ENCODE assay signal across 8 cellular contexts in the genomic region with DNA sequence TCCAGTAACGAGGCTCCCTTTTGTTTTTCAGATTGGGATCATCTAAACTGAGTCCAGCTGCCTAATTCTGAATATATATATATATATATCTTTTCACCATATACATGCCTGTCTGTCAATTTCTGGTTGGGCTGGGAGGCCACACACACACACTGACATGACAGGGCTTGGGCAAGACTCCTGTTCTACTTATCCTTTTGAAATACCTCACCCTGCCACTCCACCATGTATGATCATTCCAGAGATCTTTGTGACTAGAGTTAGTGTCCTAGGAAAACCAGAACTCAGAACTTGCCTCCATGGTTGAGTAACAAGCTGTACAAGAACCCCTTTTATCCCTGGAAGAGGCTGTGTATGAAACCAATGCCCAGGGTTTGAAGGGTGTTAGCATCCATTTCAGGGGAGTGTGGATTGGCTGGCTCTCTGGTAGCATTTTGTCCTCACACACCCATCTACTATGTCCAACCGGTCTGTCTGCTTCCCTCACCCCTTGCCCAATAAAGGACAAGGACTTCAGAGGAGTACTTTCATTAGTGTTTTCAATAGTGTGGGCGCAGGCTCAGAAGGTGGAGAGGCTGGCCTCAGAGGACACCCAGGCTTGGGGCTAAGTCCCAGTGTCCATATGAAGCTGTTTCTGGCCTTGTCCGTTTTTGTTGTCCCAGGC. TPM values are rescaled to one million over a fixed set of nuclear protein-coding genes. Genes with fewer than 3 reads are reported as not detected.
DNase-seq lines count a peak whose midpoint lies in the region; ATAC-seq and TF ChIP-seq lines count a peak whose summit lies in the region.
"Not testable (repeated sequence)": the region's sequence is repeated elsewhere in the genome, so short reads cannot be mapped to it uniquely, and the experiment has no call there.

No MANE protein-coding gene starts in this region.

- not testable (repeated sequence) for DNase-seq in CD4-positive, CD25-positive, alpha-beta regulatory T cell; HFFc6; activated CD4-positive, alpha-beta T cell treated with anti-CD3 and anti-CD28 coated beads, Interleukin-2, amount 10 ng/mL, durations not matched to agents 24 days and 14 days; activated naive CD8-positive, alpha-beta T cell treated with anti-CD3 and anti-CD28 coated beads, Interleukin-2, amount 50 U/mL, for 24 hours; epithelial cell of prostate (ENCODE audit: low read depth, low spot score); naive thymus-derived CD4-positive, alpha-beta T cell

- peaks cover 14% of the 10 kb centered on the region for H3K27me3 Mint-ChIP-seq in CD4-positive, CD25-positive, alpha-beta regulatory T cell
- H3K27me3 Mint-ChIP-seq in HFFc6 (ENCODE audit: insufficient read depth), result peaks cover 29% of the 10 kb centered on the region
- H3K27me3 Mint-ChIP-seq in activated CD4-positive, alpha-beta T cell treated with anti-CD3 and anti-CD28 coated beads, Interleukin-2, amount 10 ng/mL, durations not matched to agents 24 days and 14 days; activated naive CD8-positive, alpha-beta T cell treated with anti-CD3 and anti-CD28 coated beads, Interleukin-2, amount 50 U/mL, for 24 hours; naive thymus-derived CD4-positive, alpha-beta T cell; stimulated activated naive CD8-positive, alpha-beta T cell treated with anti-CD3 and anti-CD28 coated beads, Interleukin-15, Interleukin-2, amounts not matched to agents 100 ng/mL and 50 ng/mL, for 24 hours: not testable (repeated sequence)

- peaks cover 67% of the 10 kb centered on the region for H3K79me2 ChIP-seq in OCI-LY3 (ENCODE audit: low read length)

- peak overlapping the region; percentile 71 to 76 (median 75) for H3K27ac Mint-ChIP-seq in CD4-positive, CD25-positive, alpha-beta regulatory T cell
- peak overlapping the region; percentile 96 for H3K27ac Mint-ChIP-seq in HFFc6
- H3K27ac Mint-ChIP-seq in activated CD4-positive, alpha-beta T cell treated with anti-CD3 and anti-CD28 coated beads, Interleukin-2, amount 10 ng/mL, durations not matched to agents 24 days and 14 days, result peak overlapping the region; percentile 93
- H3K27ac Mint-ChIP-seq in activated naive CD8-positive, alpha-beta T cell treated with anti-CD3 and anti-CD28 coated beads, Interleukin-2, amount 50 U/mL, for 24 hours, result peak overlapping the region; percentile 100
- peak overlapping the region in 7 of 9 donors; percentile 23 to 88 (median 69) for H3K27ac Mint-ChIP-seq in naive thymus-derived CD4-positive, alpha-beta T cell
- peak overlapping the region; percentile 92 for H3K27ac Mint-ChIP-seq in stimulated activated naive CD8-positive, alpha-beta T cell treated with anti-CD3 and anti-CD28 coated beads, Interleukin-15, Interleukin-2, amounts not matched to agents 100 ng/mL and 50 ng/mL, for 24 hours

- not testable (repeated sequence) for TF ChIP-seq CTCF in HFFc6 (IDR thresholded peaks at IDR 0.05); OCI-LY3 (IDR thresholded peaks at IDR 0.05; ENCODE audit: low read depth, low read length)

- H3K4me2 ChIP-seq in OCI-LY3 (ENCODE audit: low read length), result peak overlapping the region; percentile 99

- H3K4me1 ChIP-seq in CD4-positive, CD25-positive, alpha-beta regulatory T cell (ENCODE audit: control insufficient read depth, insufficient read depth, low read length, poor library complexity, severe bottlenecking), result peaks cover 61% of the 10 kb centered on the region
- peaks cover 49% of the 10 kb centered on the region for H3K4me1 ChIP-seq in OCI-LY3 (ENCODE audit: low read length)
- H3K4me1 ChIP-seq in naive thymus-derived CD4-positive, alpha-beta T cell (ENCODE audit: control insufficient read depth in 2 of 2, insufficient read depth in 2 of 2, low read length in 2 of 2), result peaks cover 36 to 50% of the 10 kb centered on the region in 2 donors

- H3K9me3 ChIP-seq in CD4-positive, CD25-positive, alpha-beta regulatory T cell (ENCODE audit: control insufficient read depth in 2 of 2, low read length in 2 of 2); OCI-LY3 (ENCODE audit: insufficient read depth, low read length); naive thymus-derived CD4-positive, alpha-beta T cell (ENCODE audit: control insufficient read depth in 2 of 3, low read length in 3 of 3): not testable (repeated sequence)

- peaks cover 44% of the 10 kb centered on the region for H3K36me3 Mint-ChIP-seq in CD4-positive, CD25-positive, alpha-beta regulatory T cell
- H3K36me3 Mint-ChIP-seq in HFFc6 (ENCODE audit: low read depth), result peaks cover 34% of the 10 kb centered on the region
- H3K36me3 Mint-ChIP-seq in activated CD4-positive, alpha-beta T cell treated with anti-CD3 and anti-CD28 coated beads, Interleukin-2, amount 10 ng/mL, durations not matched to agents 24 days and 14 days (ENCODE audit: low read depth), result peaks cover 64% of the 10 kb centered on the region
- H3K36me3 Mint-ChIP-seq in activated naive CD8-positive, alpha-beta T cell treated with anti-CD3 and anti-CD28 coated beads, Interleukin-2, amount 50 U/mL, for 24 hours (ENCODE audit: low read depth), result peaks cover 56% of the 10 kb centered on the region
- peaks cover 4 to 42% (median 23%) of the 10 kb centered on the region in 5 donors for H3K36me3 Mint-ChIP-seq in naive thymus-derived CD4-positive, alpha-beta T cell
- peaks cover 59% of the 10 kb centered on the region for H3K36me3 Mint-ChIP-seq in stimulated activated naive CD8-positive, alpha-beta T cell treated with anti-CD3 and anti-CD28 coated beads, Interleukin-15, Interleukin-2, amounts not matched to agents 100 ng/mL and 50 ng/mL, for 24 hours (ENCODE audit: low read depth)

- H3K4me1 Mint-ChIP-seq in CD4-positive, CD25-positive, alpha-beta regulatory T cell, result peaks cover 12 to 83% (median 41%) of the 10 kb centered on the region in 4 donors
- H3K4me1 Mint-ChIP-seq in HFFc6 (ENCODE audit: low read depth), result peaks cover 70% of the 10 kb centered on the region
- peaks cover 64% of the 10 kb centered on the region for H3K4me1 Mint-ChIP-seq in activated CD4-positive, alpha-beta T cell treated with anti-CD3 and anti-CD28 coated beads, Interleukin-2, amount 10 ng/mL, durations not matched to agents 24 days and 14 days
- peaks cover 67% of the 10 kb centered on the region for H3K4me1 Mint-ChIP-seq in activated naive CD8-positive, alpha-beta T cell treated with anti-CD3 and anti-CD28 coated beads, Interleukin-2, amount 50 U/mL, for 24 hours
- peaks cover 21 to 76% (median 72%) of the 10 kb centered on the region in 7 donors for H3K4me1 Mint-ChIP-seq in naive thymus-derived CD4-positive, alpha-beta T cell
- peaks cover 76% of the 10 kb centered on the region for H3K4me1 Mint-ChIP-seq in stimulated activated naive CD8-positive, alpha-beta T cell treated with anti-CD3 and anti-CD28 coated beads, Interleukin-15, Interleukin-2, amounts not matched to agents 100 ng/mL and 50 ng/mL, for 24 hours (ENCODE audit: low read depth)

- peak overlapping the region; percentile 82 to 99 (median 92) for H3K4me3 Mint-ChIP-seq in CD4-positive, CD25-positive, alpha-beta regulatory T cell
- H3K4me3 Mint-ChIP-seq in HFFc6, result peak overlapping the region; percentile 95
- H3K4me3 Mint-ChIP-seq in activated CD4-positive, alpha-beta T cell treated with anti-CD3 and anti-CD28 coated beads, Interleukin-2, amount 10 ng/mL, durations not matched to agents 24 days and 14 days, result peak overlapping the region; percentile 98
- H3K4me3 Mint-ChIP-seq in activated naive CD8-positive, alpha-beta T cell treated with anti-CD3 and anti-CD28 coated beads, Interleukin-2, amount 50 U/mL, for 24 hours, result peak overlapping the region; percentile 99
- H3K4me3 Mint-ChIP-seq in naive thymus-derived CD4-positive, alpha-beta T cell, result peak overlapping the region in 9 of 10 donors; percentile 37 to 96 (median 80)
- H3K4me3 Mint-ChIP-seq in stimulated activated naive CD8-positive, alpha-beta T cell treated with anti-CD3 and anti-CD28 coated beads, Interleukin-15, Interleukin-2, amounts not matched to agents 100 ng/mL and 50 ng/mL, for 24 hours, result peak overlapping the region; percentile 99

- not testable (repeated sequence) for H3K9me3 Mint-ChIP-seq in CD4-positive, CD25-positive, alpha-beta regulatory T cell; HFFc6; activated CD4-positive, alpha-beta T cell treated with anti-CD3 and anti-CD28 coated beads, Interleukin-2, amount 10 ng/mL, durations not matched to agents 24 days and 14 days; activated naive CD8-positive, alpha-beta T cell treated with anti-CD3 and anti-CD28 coated beads, Interleukin-2, amount 50 U/mL, for 24 hours; naive thymus-derived CD4-positive, alpha-beta T cell; stimulated activated naive CD8-positive, alpha-beta T cell treated with anti-CD3 and anti-CD28 coated beads, Interleukin-15, Interleukin-2, amounts not matched to agents 100 ng/mL and 50 ng/mL, for 24 hours

- not testable (repeated sequence) for ATAC-seq in CD4-positive, CD25-positive, alpha-beta regulatory T cell (ENCODE audit: low read depth in 2 of 2); activated naive CD8-positive, alpha-beta T cell treated with anti-CD3 and anti-CD28 coated beads, Interleukin-2, amount 50 U/mL, for 24 hours; naive thymus-derived CD4-positive, alpha-beta T cell

- H3K9ac ChIP-seq in OCI-LY3 (ENCODE audit: low read length), result peak overlapping the region; percentile 100

- not testable (repeated sequence) for H3K27ac ChIP-seq in CD4-positive, CD25-positive, alpha-beta regulatory T cell (ENCODE audit: insufficient read depth, low read length, poor library complexity, severe bottlenecking); naive thymus-derived CD4-positive, alpha-beta T cell (ENCODE audit: low read depth, low read length)
- H3K27ac ChIP-seq in OCI-LY3 (ENCODE audit: low read length), result peak overlapping the region; percentile 100
- H3K27ac ChIP-seq in epithelial cell of prostate, result peak overlapping the region; percentile 99

- CTCF ChIA-PET in naive thymus-derived CD4-positive, alpha-beta T cell (lab: Charles Lee), result interaction anchor here (10.6 kb wide), 1 partner anchor 24 kb away, joined by 331 read pairs; a partner anchor contains a TSS

- H3K27me3 ChIP-seq in CD4-positive, CD25-positive, alpha-beta regulatory T cell (ENCODE audit: control insufficient read depth, insufficient read depth, low read length); OCI-LY3 (ENCODE audit: low read depth, low read length); naive thymus-derived CD4-positive, alpha-beta T cell (ENCODE audit: control insufficient read depth in 2 of 2, insufficient read depth in 2 of 2, low read length in 2 of 2): not testable (repeated sequence)

- peaks cover 32% of the 10 kb centered on the region for H4K20me1 ChIP-seq in OCI-LY3 (ENCODE audit: insufficient read depth, low read length)

- not testable (repeated sequence) for H3K4me3 ChIP-seq in CD4-positive, CD25-positive, alpha-beta regulatory T cell (ENCODE audit: low read depth, low read length); naive thymus-derived CD4-positive, alpha-beta T cell (ENCODE audit: low read length)
- peak overlapping the region; percentile 93 for H3K4me3 ChIP-seq in OCI-LY3 (ENCODE audit: low read length)

- H3K36me3 ChIP-seq in CD4-positive, CD25-positive, alpha-beta regulatory T cell (ENCODE audit: control insufficient read depth, insufficient read depth, low read length), result peaks cover 34% of the 10 kb centered on the region
- H3K36me3 ChIP-seq in OCI-LY3 (replicated peaks; ENCODE audit: low read depth, low read length), result peaks cover 47% of the 10 kb centered on the region
- peaks cover 20 to 39% (median 32%) of the 10 kb centered on the region in 3 experiments for H3K36me3 ChIP-seq in naive thymus-derived CD4-positive, alpha-beta T cell (ENCODE audit: control insufficient read depth in 2 of 3, insufficient read depth in 3 of 3, low read length in 3 of 3)

- POLR2A ChIA-PET in naive thymus-derived CD4-positive, alpha-beta T cell (lab: Charles Lee), result interaction anchor here (0.5 to 9.2 kb wide), 7 partner anchors 12 to 1997 kb away, joined by 3 to 269 read pairs (median 5); a partner anchor contains a TSS

- intact Hi-C loops in activated CD4-positive, alpha-beta T cell treated with anti-CD3 and anti-CD28 coated beads, Interleukin-2, amount 10 ng/mL, durations not matched to agents 24 days and 14 days (cut with micrococcal nuclease), result loop anchor here (10.0 kb wide), 1 partner anchor 421 kb away; no protein-coding TSS in a partner anchor
- intact Hi-C loops in naive thymus-derived CD4-positive, alpha-beta T cell (cut with micrococcal nuclease), result loop anchor here in 1 of 2 donors (10.0 kb wide), 1 partner anchor 421 kb away; no protein-coding TSS in a partner anchor

- not testable (repeated sequence) for H2AFZ ChIP-seq in OCI-LY3 (ENCODE audit: low read depth, low read length)

RNA-seq across cellular contexts. Expression of a gene that starts 2.1 kb away (rescaled TPM):
- total RNA-seq in CD4-positive, CD25-positive, alpha-beta regulatory T cell, result 1.3 TPM
- not detected for polyA plus RNA-seq in CD4-positive, CD25-positive, alpha-beta regulatory T cell
- 10 to 100 TPM in 4 of 6 experiments, 1 to 10 TPM in 2; 8.0 to 14.6 (median 11.3) TPM for total RNA-seq in HFFc6 (2021; fragmentation: NEBNext Ultra II Directional; extraction: Animal tissue kit (Norgen Biotek cat#: 25700))
- 12.5 and 16.8 TPM in 2 replicates for total RNA-seq in activated CD4-positive, alpha-beta T cell treated with anti-CD3 and anti-CD28 coated beads, Interleukin-2, amount 10 ng/mL, durations not matched to agents 24 days and 14 days
- 1 to 10 TPM in 1 of 5 experiments, under 1 TPM in 2, not detected in 2; 0.69 to 3.0 (median 0.79) TPM for total RNA-seq in naive thymus-derived CD4-positive, alpha-beta T cell
- polyA plus RNA-seq in naive thymus-derived CD4-positive, alpha-beta T cell, result not detected

RNA-seq across cellular contexts. Expression of a gene that starts 4.2 kb away (rescaled TPM):
- total RNA-seq in CD4-positive, CD25-positive, alpha-beta regulatory T cell, result 2,050 TPM
- 1,000 to 10,000 TPM; 4,206 to 5,707 (median 4,669) TPM for polyA plus RNA-seq in CD4-positive, CD25-positive, alpha-beta regulatory T cell
- total RNA-seq in HFFc6 (2021; fragmentation: NEBNext Ultra II Directional; extraction: Animal tissue kit (Norgen Biotek cat#: 25700)), result 1,000 to 10,000 TPM; 1,227 to 1,529 (median 1,391) TPM
- 1,588 and 1,610 TPM in 2 replicates for total RNA-seq in activated CD4-positive, alpha-beta T cell treated with anti-CD3 and anti-CD28 coated beads, Interleukin-2, amount 10 ng/mL, durations not matched to agents 24 days and 14 days
- 1,000 to 10,000 TPM; 1,887 to 3,452 (median 3,095) TPM for total RNA-seq in naive thymus-derived CD4-positive, alpha-beta T cell
- polyA plus RNA-seq in naive thymus-derived CD4-positive, alpha-beta T cell, result 1,000 to 10,000 TPM; 5,029 to 6,337 TPM

RNA-seq across cellular contexts. Expression of a gene that starts 4.6 kb away (rescaled TPM):
- total RNA-seq in CD4-positive, CD25-positive, alpha-beta regulatory T cell, result 7.5 TPM
- 1 to 10 TPM; 1.8 to 2.6 (median 2.0) TPM for polyA plus RNA-seq in CD4-positive, CD25-positive, alpha-beta regulatory T cell
- total RNA-seq in HFFc6 (2021; fragmentation: NEBNext Ultra II Directional; extraction: Animal tissue kit (Norgen Biotek cat#: 25700)), result 1 to 10 TPM; 1.9 to 3.1 (median 2.5) TPM
- 5.5 and 6.1 TPM in 2 replicates for total RNA-seq in activated CD4-positive, alpha-beta T cell treated with anti-CD3 and anti-CD28 coated beads, Interleukin-2, amount 10 ng/mL, durations not matched to agents 24 days and 14 days
- total RNA-seq in naive thymus-derived CD4-positive, alpha-beta T cell, result 10 to 100 TPM in 3 of 5 experiments, 1 to 10 TPM in 2; 7.5 to 12.8 (median 11.3) TPM
- 1 to 10 TPM; 3.3 to 4.5 TPM for polyA plus RNA-seq in naive thymus-derived CD4-positive, alpha-beta T cell

RNA-seq across cellular contexts. Expression of a gene that starts 6.3 kb away (rescaled TPM):
- total RNA-seq in CD4-positive, CD25-positive, alpha-beta regulatory T cell, result 4.0 TPM
- polyA plus RNA-seq in CD4-positive, CD25-positive, alpha-beta regulatory T cell, result 10 to 100 TPM in 1 of 4 donors, 1 to 10 TPM in 3; 6.6 to 11.5 (median 6.9) TPM
- 100 to 1,000 TPM; 161 to 219 (median 192) TPM for total RNA-seq in HFFc6 (2021; fragmentation: NEBNext Ultra II Directional; extraction: Animal tissue kit (Norgen Biotek cat#: 25700))
- 19.2 and 20.6 TPM in 2 replicates for total RNA-seq in activated CD4-positive, alpha-beta T cell treated with anti-CD3 and anti-CD28 coated beads, Interleukin-2, amount 10 ng/mL, durations not matched to agents 24 days and 14 days
- 10 to 100 TPM; 11.0 to 50.2 (median 16.4) TPM for total RNA-seq in naive thymus-derived CD4-positive, alpha-beta T cell
- 10 to 100 TPM; 12.2 to 19.2 TPM for polyA plus RNA-seq in naive thymus-derived CD4-positive, alpha-beta T cell

RNA-seq across cellular contexts. Expression of a gene that starts 12.3 kb away (rescaled TPM):
- total RNA-seq in CD4-positive, CD25-positive, alpha-beta regulatory T cell, result 5.3 TPM
- under 1 TPM in 3 of 4 donors, not detected in 1; 0.37 to 0.67 (median 0.63) TPM for polyA plus RNA-seq in CD4-positive, CD25-positive, alpha-beta regulatory T cell
- total RNA-seq in HFFc6 (2021; fragmentation: NEBNext Ultra II Directional; extraction: Animal tissue kit (Norgen Biotek cat#: 25700)), result 1 to 10 TPM in 1 of 6 experiments, under 1 TPM in 5; 0.60 to 1.1 (median 0.70) TPM
- 6.0 TPM in 2 replicates for total RNA-seq in activated CD4-positive, alpha-beta T cell treated with anti-CD3 and anti-CD28 coated beads, Interleukin-2, amount 10 ng/mL, durations not matched to agents 24 days and 14 days
- 10 to 100 TPM in 2 of 5 experiments, 1 to 10 TPM in 3; 5.2 to 14.4 (median 7.3) TPM for total RNA-seq in naive thymus-derived CD4-positive, alpha-beta T cell
- 1 to 10 TPM in 1 of 2 donors, under 1 TPM in 1; 0.44 to 1.4 TPM for polyA plus RNA-seq in naive thymus-derived CD4-positive, alpha-beta T cell
